Comparison of ENCODE assay signal across 8 cellular contexts in genomic region chr14:23299558-23299957, GRCh38. TPM values are rescaled to one million over a fixed set of nuclear protein-coding genes. Genes with fewer than 3 reads are reported as not detected.
DNase-seq lines count a peak whose midpoint lies in the region; ATAC-seq, FAIRE-seq and TF ChIP-seq lines count a peak whose summit lies in the region.

No MANE protein-coding gene starts in this region.

- DNase-seq in D721Med (ENCODE audit: insufficient read length, low spot score) (no peak), amniotic epithelial cell (ENCODE audit: low read depth) (peak; percentile 77), kidney tubule cell (ENCODE audit: low spot score) (peak; percentile 50), H9 (no peak), GM19239 (ENCODE audit: insufficient read length, low spot score) (no peak)
- DNase-seq in Jurkat, Clone E6-1 (ENCODE audit: low read depth, low spot score), result peak; percentile 61
- no peak for DNase-seq in activated CD4-positive, CD25-positive, alpha-beta regulatory T cell treated with anti-CD3 and anti-CD28 coated beads, Interleukin-2, amount 50 U/mL, for 72 hours

- H3K79me2 ChIP-seq in H9 (ENCODE audit: insufficient read depth, low read length), result no peaks in the 10 kb centered on the region

- no peak overlapping the region for H3K27ac Mint-ChIP-seq in H9

- H3K18ac ChIP-seq in H9 (ENCODE audit: insufficient read length, low read depth, low read length), result no peak overlapping the region

- no peak overlapping the region for H3K4me3 ChIP-seq in Jurkat, Clone E6-1 (ENCODE audit: low read length)

- H3K56ac ChIP-seq in H9 (ENCODE audit: insufficient read length, low read depth, low read length), result no peak overlapping the region

- H2BK5ac ChIP-seq in H9 (ENCODE audit: insufficient read length, low read length), result no peak overlapping the region

- no peak overlapping the region for H3T11ph ChIP-seq in H9 (ENCODE audit: low read length)

- H3K27me3 Mint-ChIP-seq in H9 (ENCODE audit: low read depth), result peaks cover 80% of the 10 kb centered on the region

- H3K27me3 ChIP-seq in H9 (ENCODE audit: insufficient read depth, low read length), result peaks cover 26% of the 10 kb centered on the region

- no peak overlapping the region for H4K5ac ChIP-seq in H9 (ENCODE audit: insufficient read length, low read depth, low read length)

- no peaks in the 10 kb centered on the region; a peak in 1 of 5 replicates for H3K9me3 Mint-ChIP-seq in H9

- H2AFZ ChIP-seq in H9 (ENCODE audit: low read length), result no peak overlapping the region

- H3K4ac ChIP-seq in H9 (ENCODE audit: low read depth, low read length), result no peak overlapping the region

- FAIRE-seq in D721Med (lab: Jason Lieb, UNC) (no peak), GM19239 (lab: Jason Lieb, UNC) (no peak)

- no peaks in the 10 kb centered on the region for H4K20me1 ChIP-seq in H9 (ENCODE audit: control insufficient read depth, insufficient read depth, insufficient read length)

- peaks cover 17% of the 10 kb centered on the region for H3K23me2 ChIP-seq in H9 (ENCODE audit: insufficient read length, low read depth, low read length, poor library complexity, severe bottlenecking)

- H3K23ac ChIP-seq in H9 (ENCODE audit: insufficient read length, low read depth, low read length), result no peak overlapping the region

- H3K4me2 ChIP-seq in H9 (ENCODE audit: insufficient read depth, insufficient read length, low read length), result no peak overlapping the region

- no peak overlapping the region for H4K8ac ChIP-seq in H9 (replicated peaks; ENCODE audit: insufficient read length, low read depth, low read length)

- H3K9me3 ChIP-seq in H9 (ENCODE audit: control insufficient read depth, low read depth, low read length), result no peaks in the 10 kb centered on the region

- H4K91ac ChIP-seq in H9 (ENCODE audit: insufficient read length, low read depth, low read length), result no peak overlapping the region

- H2AK5ac ChIP-seq in H9 (ENCODE audit: insufficient read length, low read length), result no peak overlapping the region

- peaks cover 13 to 23% of the 10 kb centered on the region in 2 experiments for H3K4me1 Mint-ChIP-seq in H9

- no peak overlapping the region for H2BK20ac ChIP-seq in H9 (ENCODE audit: low read depth, low read length, poor library complexity, severe bottlenecking)

- no peak overlapping the region for H3K14ac ChIP-seq in H9 (ENCODE audit: insufficient read depth, low read length)

- no peak overlapping the region for H3K9ac ChIP-seq in H9 (ENCODE audit: extremely low read depth, insufficient read length, low read length)

- no peak overlapping the region for H2BK15ac ChIP-seq in H9 (ENCODE audit: low read depth, low read length)

- H2BK12ac ChIP-seq in H9 (ENCODE audit: insufficient read length, low read depth, low read length), result no peak overlapping the region

- no peaks in the 10 kb centered on the region for H3K79me1 ChIP-seq in H9 (ENCODE audit: insufficient read depth, low read depth, low read length, poor library complexity, severe bottlenecking)

- H2BK120ac ChIP-seq in H9 (ENCODE audit: low read depth, low read length, poor library complexity, severe bottlenecking), result no peak overlapping the region

- H3K27ac ChIP-seq in H9 (ENCODE audit: insufficient read length, low read depth, low read length), result no peak overlapping the region

- ATAC-seq in HG03565 (IDR thresholded peaks at IDR 0.05; ENCODE audit: unreplicated experiment), result no peak

- TF ChIP-seq CTCF in D721Med (IDR thresholded peaks at IDR 0.05; ENCODE audit: insufficient read depth, missing control alignments) (peak; percentile 39), H9 (conservative IDR thresholded peaks at IDR 0.05) (no peak; the same call in 2 of the 3 replicates)

- no peaks in the 10 kb centered on the region for H3K4me1 ChIP-seq in H9 (ENCODE audit: insufficient read depth, low read length)

- H3K36me3 Mint-ChIP-seq in H9 (ENCODE audit: insufficient read depth in 1 of 3, low read depth in 3 of 3), result peaks cover 0 to 10% (median 0%) of the 10 kb centered on the region in 3 experiments; a peak in 1 of 7 replicates

- H3K4me3 Mint-ChIP-seq in H9, result no peak overlapping the region; a peak in 1 of 5 replicates

RNA-seq across cellular contexts. Expression of gene PPP1R3E, which starts 3.1 kb away (rescaled TPM):
- 19.1 TPM for polyA plus RNA-seq in Jurkat, Clone E6-1 (2012; ENCODE audit: insufficient read depth, insufficient read length)
- total RNA-seq in H9 (2021), result 2.6 and 3.9 TPM in 2 replicates

RNA-seq across cellular contexts. Expression of gene BCL2L2, which starts 7.1 kb away (rescaled TPM):
- 1.2 TPM for polyA plus RNA-seq in Jurkat, Clone E6-1 (2012; ENCODE audit: insufficient read depth, insufficient read length)
- total RNA-seq in H9 (2021), result 8.4 and 8.8 TPM in 2 replicates

RNA-seq across cellular contexts. Expression of gene HOMEZ, which starts 13.6 kb away (rescaled TPM):
- polyA plus RNA-seq in Jurkat, Clone E6-1 (2012; ENCODE audit: insufficient read depth, insufficient read length), result 18.1 TPM
- total RNA-seq in H9 (2021), result 6.2 and 6.5 TPM in 2 replicates

RNA-seq across cellular contexts. Expression of gene PABPN1, which starts 21.7 kb away (rescaled TPM):
- 267 TPM for polyA plus RNA-seq in Jurkat, Clone E6-1 (2012; ENCODE audit: insufficient read depth, insufficient read length)
- 331 and 333 TPM in 2 replicates for total RNA-seq in H9 (2021)

RNA-seq across cellular contexts. Expression of gene SLC22A17, which starts 53.1 kb away (rescaled TPM):
- polyA plus RNA-seq in Jurkat, Clone E6-1 (2012; ENCODE audit: insufficient read depth, insufficient read length), result 22.7 TPM
- 33.0 and 34.0 TPM in 2 replicates for total RNA-seq in H9 (2021)

Comparison
In these comparisons a context has a peak if more than half of its experiments do, and no peak if none do; other contexts are left out.
1. DNase-seq: peak in Jurkat, Clone E6-1 (single experiment), amniotic epithelial cell (single experiment) and kidney tubule cell (single experiment); none in D721Med (single experiment), activated CD4-positive, CD25-positive, alpha-beta regulatory T cell treated with anti-CD3 and anti-CD28 coated beads, Interleukin-2, amount 50 U/mL, for 72 hours (single experiment), H9 (single experiment) and GM19239 (single experiment).